Comparison of ENCODE assay signal across 1 cellular context in genomic region chr3:39317571-39318169, GRCh38.
A peak's percentile ranks its signal among the peaks of the same experiment; 100 is the strongest.
TF ChIP-seq lines count a peak whose summit lies in the region.

No MANE protein-coding gene starts in this region.

TF ChIP-seq in HepG2, 621 proteins besides CTCF, POLR2A, EP300 and RAD21 (continued from another document and continues in another):
- TF ChIP-seq, protein P1, sequence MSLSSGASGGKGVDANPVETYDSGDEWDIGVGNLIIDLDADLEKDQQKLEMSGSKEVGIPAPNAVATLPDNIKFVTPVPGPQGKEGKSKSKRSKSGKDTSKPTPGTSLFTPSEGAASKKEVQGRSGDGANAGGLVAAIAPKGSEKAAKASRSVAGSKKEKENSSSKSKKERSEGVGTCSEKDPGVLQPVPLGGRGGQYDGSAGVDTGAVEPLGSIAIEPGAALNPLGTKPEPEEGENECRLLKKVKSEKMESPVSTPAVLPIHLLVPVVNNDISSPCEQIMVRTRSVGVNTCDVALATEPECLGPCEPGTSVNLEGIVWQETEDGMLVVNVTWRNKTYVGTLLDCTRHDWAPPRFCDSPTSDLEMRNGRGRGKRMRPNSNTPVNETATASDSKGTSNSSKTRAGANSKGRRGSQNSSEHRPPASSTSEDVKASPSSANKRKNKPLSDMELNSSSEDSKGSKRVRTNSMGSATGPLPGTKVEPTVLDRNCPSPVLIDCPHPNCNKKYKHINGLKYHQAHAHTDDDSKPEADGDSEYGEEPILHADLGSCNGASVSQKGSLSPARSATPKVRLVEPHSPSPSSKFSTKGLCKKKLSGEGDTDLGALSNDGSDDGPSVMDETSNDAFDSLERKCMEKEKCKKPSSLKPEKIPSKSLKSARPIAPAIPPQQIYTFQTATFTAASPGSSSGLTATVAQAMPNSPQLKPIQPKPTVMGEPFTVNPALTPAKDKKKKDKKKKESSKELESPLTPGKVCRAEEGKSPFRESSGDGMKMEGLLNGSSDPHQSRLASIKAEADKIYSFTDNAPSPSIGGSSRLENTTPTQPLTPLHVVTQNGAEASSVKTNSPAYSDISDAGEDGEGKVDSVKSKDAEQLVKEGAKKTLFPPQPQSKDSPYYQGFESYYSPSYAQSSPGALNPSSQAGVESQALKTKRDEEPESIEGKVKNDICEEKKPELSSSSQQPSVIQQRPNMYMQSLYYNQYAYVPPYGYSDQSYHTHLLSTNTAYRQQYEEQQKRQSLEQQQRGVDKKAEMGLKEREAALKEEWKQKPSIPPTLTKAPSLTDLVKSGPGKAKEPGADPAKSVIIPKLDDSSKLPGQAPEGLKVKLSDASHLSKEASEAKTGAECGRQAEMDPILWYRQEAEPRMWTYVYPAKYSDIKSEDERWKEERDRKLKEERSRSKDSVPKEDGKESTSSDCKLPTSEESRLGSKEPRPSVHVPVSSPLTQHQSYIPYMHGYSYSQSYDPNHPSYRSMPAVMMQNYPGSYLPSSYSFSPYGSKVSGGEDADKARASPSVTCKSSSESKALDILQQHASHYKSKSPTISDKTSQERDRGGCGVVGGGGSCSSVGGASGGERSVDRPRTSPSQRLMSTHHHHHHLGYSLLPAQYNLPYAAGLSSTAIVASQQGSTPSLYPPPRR (CRISPR knock-in tag; IDR thresholded peaks at IDR 0.05; ENCODE audit: borderline replicate concordance) = peak; percentile 74; the same call in 1 of the 2 replicates
- TF ChIP-seq FOXK2 (IDR thresholded peaks at IDR 0.05) (peak; percentile 58; the same call in 1 of the 2 replicates), KLF12 (CRISPR knock-in tag; IDR thresholded peaks at IDR 0.05; ENCODE audit: borderline replicate concordance) (no peak), TCF7L2 (IDR thresholded peaks at IDR 0.05; ENCODE audit: low read depth, low read length) (0 out of 2 replicates have a peak, but pooled peaks have one; percentile 53), MYC (CRISPR knock-in tag; IDR thresholded peaks at IDR 0.05; ENCODE audit: borderline replicate concordance) (0 out of 2 replicates have a peak, but pooled peaks have one; percentile 40), WIZ (CRISPR knock-in tag; IDR thresholded peaks at IDR 0.05) (peak; percentile 88; the same call in 1 of the 2 replicates), STAG1 (CRISPR knock-in tag; IDR thresholded peaks at IDR 0.05) (no peak; the same call in 1 of the 2 replicates), NFRKB (IDR thresholded peaks at IDR 0.05) (no peak), ZNF879 (CRISPR knock-in tag; IDR thresholded peaks at IDR 0.05) (no peak), MXI1 (IDR thresholded peaks at IDR 0.05; ENCODE audit: borderline replicate concordance, low read depth, low read length) (peak; percentile 45; the same call in 1 of the 3 replicates), FOXO1 (CRISPR knock-in tag; IDR thresholded peaks at IDR 0.05) (peak; percentile 80), HNRNPL (IDR thresholded peaks at IDR 0.05; ENCODE audit: low read depth, low read length) (no peak), MAZ (IDR thresholded peaks at IDR 0.05; ENCODE audit: borderline replicate concordance, low read depth, low read length) (0 out of 2 replicates have a peak, but pooled peaks have one; percentile 33), MAZ (CRISPR knock-in tag; IDR thresholded peaks at IDR 0.05; ENCODE audit: low read depth) (peak; percentile 49; the same call in 1 of the 2 replicates), ZNF44 (CRISPR knock-in tag; IDR thresholded peaks at IDR 0.05) (no peak), ZSCAN29 (CRISPR knock-in tag; conservative IDR thresholded peaks at IDR 0.05) (no peak), NBN (conservative IDR thresholded peaks at IDR 0.05) (no peak), MAFG (CRISPR knock-in tag; IDR thresholded peaks at IDR 0.05) (no peak), ZNF607 (CRISPR knock-in tag; IDR thresholded peaks at IDR 0.05; ENCODE audit: borderline replicate concordance) (peak; percentile 40; the same call in 1 of the 2 replicates), ZNF841 (CRISPR knock-in tag; IDR thresholded peaks at IDR 0.05; ENCODE audit: borderline replicate concordance) (no peak), ZNF143 (CRISPR knock-in tag; IDR thresholded peaks at IDR 0.05) (no peak), ZFAT (CRISPR knock-in tag; conservative IDR thresholded peaks at IDR 0.05) (no peak), SUZ12 (IDR thresholded peaks at IDR 0.05; ENCODE audit: low read depth, low read length) (no peak), KLF13 (CRISPR knock-in tag; IDR thresholded peaks at IDR 0.05) (no peak), ZNF230 (CRISPR knock-in tag; IDR thresholded peaks at IDR 0.05) (no peak), ZNF205 (CRISPR knock-in tag; IDR thresholded peaks at IDR 0.05) (peak; percentile 57; the same call in 1 of the 2 replicates), ZNF354B (CRISPR knock-in tag; IDR thresholded peaks at IDR 0.05) (no peak), NCOR1 (IDR thresholded peaks at IDR 0.05; ENCODE audit: borderline replicate concordance, low read length) (peak; percentile 96), ZNF282 (IDR thresholded peaks at IDR 0.05; ENCODE audit: partially characterized antibody) (no peak), ZNF350 (CRISPR knock-in tag; IDR thresholded peaks at IDR 0.05; ENCODE audit: borderline replicate concordance, low read depth) (no peak), ZNF260 (CRISPR knock-in tag; IDR thresholded peaks at IDR 0.05; ENCODE audit: borderline replicate concordance, low read depth) (no peak), SETDB1 (CRISPR knock-in tag; IDR thresholded peaks at IDR 0.05; ENCODE audit: borderline replicate concordance) (peak; percentile 96), PBX3 (CRISPR knock-in tag; IDR thresholded peaks at IDR 0.05; ENCODE audit: borderline replicate concordance) (no peak), CREM (IDR thresholded peaks at IDR 0.05) (peak; percentile 86), CREM (CRISPR knock-in tag; IDR thresholded peaks at IDR 0.05) (no peak)
- TF ChIP-seq, protein P2, sequence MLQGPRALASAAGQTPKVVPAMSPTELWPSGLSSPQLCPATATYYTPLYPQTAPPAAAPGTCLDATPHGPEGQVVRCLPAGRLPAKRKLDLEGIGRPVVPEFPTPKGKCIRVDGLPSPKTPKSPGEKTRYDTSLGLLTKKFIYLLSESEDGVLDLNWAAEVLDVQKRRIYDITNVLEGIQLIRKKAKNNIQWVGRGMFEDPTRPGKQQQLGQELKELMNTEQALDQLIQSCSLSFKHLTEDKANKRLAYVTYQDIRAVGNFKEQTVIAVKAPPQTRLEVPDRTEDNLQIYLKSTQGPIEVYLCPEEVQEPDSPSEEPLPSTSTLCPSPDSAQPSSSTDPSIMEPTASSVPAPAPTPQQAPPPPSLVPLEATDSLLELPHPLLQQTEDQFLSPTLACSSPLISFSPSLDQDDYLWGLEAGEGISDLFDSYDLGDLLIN (CRISPR knock-in tag; IDR thresholded peaks at IDR 0.05; ENCODE audit: borderline replicate concordance) = no peak
- TF ChIP-seq, protein P3, sequence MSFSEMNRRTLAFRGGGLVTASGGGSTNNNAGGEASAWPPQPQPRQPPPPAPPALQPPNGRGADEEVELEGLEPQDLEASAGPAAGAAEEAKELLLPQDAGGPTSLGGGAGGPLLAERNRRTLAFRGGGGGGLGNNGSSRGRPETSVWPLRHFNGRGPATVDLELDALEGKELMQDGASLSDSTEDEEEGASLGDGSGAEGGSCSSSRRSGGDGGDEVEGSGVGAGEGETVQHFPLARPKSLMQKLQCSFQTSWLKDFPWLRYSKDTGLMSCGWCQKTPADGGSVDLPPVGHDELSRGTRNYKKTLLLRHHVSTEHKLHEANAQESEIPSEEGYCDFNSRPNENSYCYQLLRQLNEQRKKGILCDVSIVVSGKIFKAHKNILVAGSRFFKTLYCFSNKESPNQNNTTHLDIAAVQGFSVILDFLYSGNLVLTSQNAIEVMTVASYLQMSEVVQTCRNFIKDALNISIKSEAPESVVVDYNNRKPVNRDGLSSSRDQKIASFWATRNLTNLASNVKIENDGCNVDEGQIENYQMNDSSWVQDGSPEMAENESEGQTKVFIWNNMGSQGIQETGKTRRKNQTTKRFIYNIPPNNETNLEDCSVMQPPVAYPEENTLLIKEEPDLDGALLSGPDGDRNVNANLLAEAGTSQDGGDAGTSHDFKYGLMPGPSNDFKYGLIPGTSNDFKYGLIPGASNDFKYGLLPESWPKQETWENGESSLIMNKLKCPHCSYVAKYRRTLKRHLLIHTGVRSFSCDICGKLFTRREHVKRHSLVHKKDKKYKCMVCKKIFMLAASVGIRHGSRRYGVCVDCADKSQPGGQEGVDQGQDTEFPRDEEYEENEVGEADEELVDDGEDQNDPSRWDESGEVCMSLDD (CRISPR knock-in tag; IDR thresholded peaks at IDR 0.05; ENCODE audit: borderline replicate concordance) = no peak
- TF ChIP-seq, protein P4, sequence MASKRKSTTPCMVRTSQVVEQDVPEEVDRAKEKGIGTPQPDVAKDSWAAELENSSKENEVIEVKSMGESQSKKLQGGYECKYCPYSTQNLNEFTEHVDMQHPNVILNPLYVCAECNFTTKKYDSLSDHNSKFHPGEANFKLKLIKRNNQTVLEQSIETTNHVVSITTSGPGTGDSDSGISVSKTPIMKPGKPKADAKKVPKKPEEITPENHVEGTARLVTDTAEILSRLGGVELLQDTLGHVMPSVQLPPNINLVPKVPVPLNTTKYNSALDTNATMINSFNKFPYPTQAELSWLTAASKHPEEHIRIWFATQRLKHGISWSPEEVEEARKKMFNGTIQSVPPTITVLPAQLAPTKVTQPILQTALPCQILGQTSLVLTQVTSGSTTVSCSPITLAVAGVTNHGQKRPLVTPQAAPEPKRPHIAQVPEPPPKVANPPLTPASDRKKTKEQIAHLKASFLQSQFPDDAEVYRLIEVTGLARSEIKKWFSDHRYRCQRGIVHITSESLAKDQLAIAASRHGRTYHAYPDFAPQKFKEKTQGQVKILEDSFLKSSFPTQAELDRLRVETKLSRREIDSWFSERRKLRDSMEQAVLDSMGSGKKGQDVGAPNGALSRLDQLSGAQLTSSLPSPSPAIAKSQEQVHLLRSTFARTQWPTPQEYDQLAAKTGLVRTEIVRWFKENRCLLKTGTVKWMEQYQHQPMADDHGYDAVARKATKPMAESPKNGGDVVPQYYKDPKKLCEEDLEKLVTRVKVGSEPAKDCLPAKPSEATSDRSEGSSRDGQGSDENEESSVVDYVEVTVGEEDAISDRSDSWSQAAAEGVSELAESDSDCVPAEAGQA (IDR thresholded peaks at IDR 0.05; ENCODE audit: low read depth) = 0 out of 2 replicates have a peak, but pooled peaks have one; percentile 25
- TF ChIP-seq, protein P4 (CRISPR knock-in tag; IDR thresholded peaks at IDR 0.05; ENCODE audit: borderline replicate concordance) = no peak
- TF ChIP-seq, protein P5, sequence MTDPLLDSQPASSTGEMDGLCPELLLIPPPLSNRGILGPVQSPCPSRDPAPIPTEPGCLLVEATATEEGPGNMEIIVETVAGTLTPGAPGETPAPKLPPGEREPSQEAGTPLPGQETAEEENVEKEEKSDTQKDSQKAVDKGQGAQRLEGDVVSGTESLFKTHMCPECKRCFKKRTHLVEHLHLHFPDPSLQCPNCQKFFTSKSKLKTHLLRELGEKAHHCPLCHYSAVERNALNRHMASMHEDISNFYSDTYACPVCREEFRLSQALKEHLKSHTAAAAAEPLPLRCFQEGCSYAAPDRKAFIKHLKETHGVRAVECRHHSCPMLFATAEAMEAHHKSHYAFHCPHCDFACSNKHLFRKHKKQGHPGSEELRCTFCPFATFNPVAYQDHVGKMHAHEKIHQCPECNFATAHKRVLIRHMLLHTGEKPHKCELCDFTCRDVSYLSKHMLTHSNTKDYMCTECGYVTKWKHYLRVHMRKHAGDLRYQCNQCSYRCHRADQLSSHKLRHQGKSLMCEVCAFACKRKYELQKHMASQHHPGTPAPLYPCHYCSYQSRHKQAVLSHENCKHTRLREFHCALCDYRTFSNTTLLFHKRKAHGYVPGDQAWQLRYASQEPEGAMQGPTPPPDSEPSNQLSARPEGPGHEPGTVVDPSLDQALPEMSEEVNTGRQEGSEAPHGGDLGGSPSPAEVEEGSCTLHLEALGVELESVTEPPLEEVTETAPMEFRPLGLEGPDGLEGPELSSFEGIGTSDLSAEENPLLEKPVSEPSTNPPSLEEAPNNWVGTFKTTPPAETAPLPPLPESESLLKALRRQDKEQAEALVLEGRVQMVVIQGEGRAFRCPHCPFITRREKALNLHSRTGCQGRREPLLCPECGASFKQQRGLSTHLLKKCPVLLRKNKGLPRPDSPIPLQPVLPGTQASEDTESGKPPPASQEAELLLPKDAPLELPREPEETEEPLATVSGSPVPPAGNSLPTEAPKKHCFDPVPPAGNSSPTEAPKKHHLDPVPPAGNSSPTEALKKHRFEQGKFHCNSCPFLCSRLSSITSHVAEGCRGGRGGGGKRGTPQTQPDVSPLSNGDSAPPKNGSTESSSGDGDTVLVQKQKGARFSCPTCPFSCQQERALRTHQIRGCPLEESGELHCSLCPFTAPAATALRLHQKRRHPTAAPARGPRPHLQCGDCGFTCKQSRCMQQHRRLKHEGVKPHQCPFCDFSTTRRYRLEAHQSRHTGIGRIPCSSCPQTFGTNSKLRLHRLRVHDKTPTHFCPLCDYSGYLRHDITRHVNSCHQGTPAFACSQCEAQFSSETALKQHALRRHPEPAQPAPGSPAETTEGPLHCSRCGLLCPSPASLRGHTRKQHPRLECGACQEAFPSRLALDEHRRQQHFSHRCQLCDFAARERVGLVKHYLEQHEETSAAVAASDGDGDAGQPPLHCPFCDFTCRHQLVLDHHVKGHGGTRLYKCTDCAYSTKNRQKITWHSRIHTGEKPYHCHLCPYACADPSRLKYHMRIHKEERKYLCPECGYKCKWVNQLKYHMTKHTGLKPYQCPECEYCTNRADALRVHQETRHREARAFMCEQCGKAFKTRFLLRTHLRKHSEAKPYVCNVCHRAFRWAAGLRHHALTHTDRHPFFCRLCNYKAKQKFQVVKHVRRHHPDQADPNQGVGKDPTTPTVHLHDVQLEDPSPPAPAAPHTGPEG (CRISPR knock-in tag; IDR thresholded peaks at IDR 0.05) = no peak
- TF ChIP-seq, protein P6, sequence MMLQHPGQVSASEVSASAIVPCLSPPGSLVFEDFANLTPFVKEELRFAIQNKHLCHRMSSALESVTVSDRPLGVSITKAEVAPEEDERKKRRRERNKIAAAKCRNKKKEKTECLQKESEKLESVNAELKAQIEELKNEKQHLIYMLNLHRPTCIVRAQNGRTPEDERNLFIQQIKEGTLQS (CRISPR knock-in tag; IDR thresholded peaks at IDR 0.05) = peak; percentile 97
